2 cellular contexts compared by ENCODE assay signal in genomic region chr16:734981-735881, GRCh38.
TF ChIP-seq lines count a peak whose summit lies in the region.

No MANE protein-coding gene starts in this region.

TF ChIP-seq in HepG2, 621 proteins besides CTCF, POLR2A, EP300 and RAD21:
- TF ChIP-seq RBFOX2 (IDR thresholded peaks at IDR 0.05; ENCODE audit: low read depth, low read length) (peak; percentile 56; the same call in 1 of the 2 replicates), FOXK2 (IDR thresholded peaks at IDR 0.05) (no peak)

TF ChIP-seq in GM23338, 12 proteins besides CTCF, POLR2A, EP300 and RAD21:
- TF ChIP-seq NANOG (IDR thresholded peaks at IDR 0.05; ENCODE audit: borderline replicate concordance) = no peak
- TF ChIP-seq ETS1 (IDR thresholded peaks at IDR 0.05) = no peak
- no peak for TF ChIP-seq ZNF114 (CRISPR knock-in tag; IDR thresholded peaks at IDR 0.05)
- no peak for TF ChIP-seq ZNF462 (CRISPR knock-in tag; IDR thresholded peaks at IDR 0.05)
- no peak for TF ChIP-seq JUNB (IDR thresholded peaks at IDR 0.05; ENCODE audit: unreplicated experiment)
- no peak for TF ChIP-seq EZH2 (IDR thresholded peaks at IDR 0.05; ENCODE audit: low read depth, unreplicated experiment)
- TF ChIP-seq, protein P1, sequence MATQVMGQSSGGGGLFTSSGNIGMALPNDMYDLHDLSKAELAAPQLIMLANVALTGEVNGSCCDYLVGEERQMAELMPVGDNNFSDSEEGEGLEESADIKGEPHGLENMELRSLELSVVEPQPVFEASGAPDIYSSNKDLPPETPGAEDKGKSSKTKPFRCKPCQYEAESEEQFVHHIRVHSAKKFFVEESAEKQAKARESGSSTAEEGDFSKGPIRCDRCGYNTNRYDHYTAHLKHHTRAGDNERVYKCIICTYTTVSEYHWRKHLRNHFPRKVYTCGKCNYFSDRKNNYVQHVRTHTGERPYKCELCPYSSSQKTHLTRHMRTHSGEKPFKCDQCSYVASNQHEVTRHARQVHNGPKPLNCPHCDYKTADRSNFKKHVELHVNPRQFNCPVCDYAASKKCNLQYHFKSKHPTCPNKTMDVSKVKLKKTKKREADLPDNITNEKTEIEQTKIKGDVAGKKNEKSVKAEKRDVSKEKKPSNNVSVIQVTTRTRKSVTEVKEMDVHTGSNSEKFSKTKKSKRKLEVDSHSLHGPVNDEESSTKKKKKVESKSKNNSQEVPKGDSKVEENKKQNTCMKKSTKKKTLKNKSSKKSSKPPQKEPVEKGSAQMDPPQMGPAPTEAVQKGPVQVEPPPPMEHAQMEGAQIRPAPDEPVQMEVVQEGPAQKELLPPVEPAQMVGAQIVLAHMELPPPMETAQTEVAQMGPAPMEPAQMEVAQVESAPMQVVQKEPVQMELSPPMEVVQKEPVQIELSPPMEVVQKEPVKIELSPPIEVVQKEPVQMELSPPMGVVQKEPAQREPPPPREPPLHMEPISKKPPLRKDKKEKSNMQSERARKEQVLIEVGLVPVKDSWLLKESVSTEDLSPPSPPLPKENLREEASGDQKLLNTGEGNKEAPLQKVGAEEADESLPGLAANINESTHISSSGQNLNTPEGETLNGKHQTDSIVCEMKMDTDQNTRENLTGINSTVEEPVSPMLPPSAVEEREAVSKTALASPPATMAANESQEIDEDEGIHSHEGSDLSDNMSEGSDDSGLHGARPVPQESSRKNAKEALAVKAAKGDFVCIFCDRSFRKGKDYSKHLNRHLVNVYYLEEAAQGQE (IDR thresholded peaks at IDR 0.05; ENCODE audit: unreplicated experiment) = no peak
